ENCODE assay signal across 8 cellular contexts in the genomic region with DNA sequence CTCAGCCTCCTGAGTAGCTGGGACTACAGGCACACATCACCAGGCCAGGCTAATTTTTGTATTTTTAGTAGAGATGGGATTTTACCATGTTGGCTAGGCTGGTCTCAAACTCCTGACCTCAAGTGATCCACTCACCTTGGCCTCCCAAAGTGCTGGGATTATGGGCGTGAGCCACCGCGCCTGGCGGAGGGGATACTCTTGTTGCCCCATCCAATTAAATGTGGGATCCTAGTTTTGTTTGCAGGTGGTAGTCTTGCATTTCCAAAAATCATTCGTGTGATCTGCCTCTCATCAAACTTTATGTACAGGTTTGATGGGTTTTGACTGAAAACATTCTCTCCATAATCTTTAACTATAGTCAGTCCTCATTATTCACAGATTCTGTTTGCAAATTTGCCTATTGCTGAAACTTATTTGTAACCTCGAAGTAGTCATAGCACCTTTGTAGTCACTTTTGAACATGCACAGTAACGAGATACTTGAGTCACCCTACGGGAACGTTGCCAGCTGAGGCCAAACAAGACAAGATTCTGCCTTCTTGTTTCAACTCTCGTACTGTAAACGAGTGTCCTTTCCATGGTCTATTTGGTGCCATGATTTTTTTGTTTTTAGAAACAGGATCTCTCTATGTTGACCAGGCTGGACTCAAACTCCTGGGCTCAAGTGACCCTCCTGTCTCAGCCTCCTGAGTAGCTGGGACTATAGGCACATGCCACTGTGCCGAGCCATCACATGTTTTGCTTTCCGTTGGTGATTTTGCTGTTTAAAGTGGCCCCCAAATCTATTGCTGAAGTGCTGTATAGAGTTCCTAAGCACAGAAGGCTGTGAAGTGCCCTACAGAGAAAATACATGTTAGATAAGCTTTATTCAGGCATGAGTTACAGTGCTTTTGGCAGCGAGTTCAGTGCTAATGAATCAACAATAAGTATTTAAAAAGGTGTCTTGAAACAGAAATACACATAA. TPM values are rescaled to one million over a fixed set of nuclear protein-coding genes. Genes with fewer than 3 reads are reported as not detected.
DNase-seq lines count a peak whose midpoint lies in the region; ATAC-seq and TF ChIP-seq lines count a peak whose summit lies in the region.

No MANE protein-coding gene starts in this region.

- H3K9me3 Mint-ChIP-seq in stimulated activated effector memory CD8-positive, alpha-beta T cell treated with anti-CD3 and anti-CD28 coated beads, Interleukin-12 subunit alpha, Interleukin-12 subunit beta, amount 100 ng/mL, for 72 hours = no peaks in the 10 kb centered on the region

- peak; percentile 75 for ATAC-seq in PC-3
- peak; percentile 60 for ATAC-seq in stimulated activated effector memory CD8-positive, alpha-beta T cell treated with anti-CD3 and anti-CD28 coated beads, Interleukin-12 subunit alpha, Interleukin-12 subunit beta, amount 100 ng/mL, for 72 hours

- peak; percentile 44 to 63 for DNase-seq in activated CD4-positive, alpha-beta T cell treated with anti-CD3 and anti-CD28 coated beads for 24 hours (ENCODE audit: low read depth in 2 of 2)
- DNase-seq in activated CD4-positive, alpha-beta T cell treated with anti-CD3 and anti-CD28 coated beads for 4 hours = no peak
- DNase-seq in PC-3 = peak; percentile 89
- peak; percentile 99 for DNase-seq in epithelial cell of esophagus (ENCODE audit: low read depth)
- DNase-seq in stimulated activated effector memory CD8-positive, alpha-beta T cell treated with anti-CD3 and anti-CD28 coated beads, Interleukin-12 subunit alpha, Interleukin-12 subunit beta, amount 100 ng/mL, for 72 hours (ENCODE audit: low spot score in 2 of 2) = peak in 1 of 2 donors; percentile 80
- no peak for DNase-seq in effector CD4-positive, alpha-beta T cell
- no peak for DNase-seq in effector CD8-positive, alpha-beta T cell (lab: John Stamatoyannopoulos, UW)
- no peak for DNase-seq in NCI-H128 (lab: John Stamatoyannopoulos, UW; ENCODE audit: unreplicated experiment)

- H3K4me3 Mint-ChIP-seq in stimulated activated effector memory CD8-positive, alpha-beta T cell treated with anti-CD3 and anti-CD28 coated beads, Interleukin-12 subunit alpha, Interleukin-12 subunit beta, amount 100 ng/mL, for 72 hours = peak overlapping the region; percentile 40

- POLR2A ChIA-PET in PC-3 (lab: Charles Lee; ENCODE audit: unreplicated experiment) = no interaction called here

- H3K4me1 ChIP-seq in PC-3 (ENCODE audit: insufficient read depth, low read length) = peaks cover 49% of the 10 kb centered on the region

- BruUV-seq in PC-3 (replicated peaks; lab: Mats Ljungman, UMichigan) = no TSS peak

- H3K4me1 Mint-ChIP-seq in stimulated activated effector memory CD8-positive, alpha-beta T cell treated with anti-CD3 and anti-CD28 coated beads, Interleukin-12 subunit alpha, Interleukin-12 subunit beta, amount 100 ng/mL, for 72 hours = peaks cover 56% of the 10 kb centered on the region

- no peaks in the 10 kb centered on the region for H3F3A ChIP-seq in PC-3 (ENCODE audit: low read length, unreplicated experiment)

- H3K9me2 ChIP-seq in PC-3 (replicated peaks; ENCODE audit: low read length) = no peaks in the 10 kb centered on the region

- no peaks in the 10 kb centered on the region for H3K36me3 Mint-ChIP-seq in stimulated activated effector memory CD8-positive, alpha-beta T cell treated with anti-CD3 and anti-CD28 coated beads, Interleukin-12 subunit alpha, Interleukin-12 subunit beta, amount 100 ng/mL, for 72 hours

- no peaks in the 10 kb centered on the region for H3K36me3 ChIP-seq in PC-3 (ENCODE audit: low read depth, low read length)

- H3K27ac Mint-ChIP-seq in stimulated activated effector memory CD8-positive, alpha-beta T cell treated with anti-CD3 and anti-CD28 coated beads, Interleukin-12 subunit alpha, Interleukin-12 subunit beta, amount 100 ng/mL, for 72 hours = peak overlapping the region; percentile 20

- H3K27me3 ChIP-seq in PC-3 (ENCODE audit: low read length) = no peaks in the 10 kb centered on the region

- no peak overlapping the region for H3K9ac ChIP-seq in PC-3 (ENCODE audit: low read length)

- H2AFZ ChIP-seq in PC-3 (ENCODE audit: low read length) = peak overlapping the region; percentile 28

- no peak for TF ChIP-seq CTCF in PC-3 (conservative IDR thresholded peaks at IDR 0.05; ENCODE audit: low read depth, low read length)
- TF ChIP-seq CTCF in epithelial cell of esophagus (IDR thresholded peaks at IDR 0.05; ENCODE audit: insufficient read depth, low read depth, low read length, missing control alignments) = no peak

- H3K79me2 ChIP-seq in PC-3 (ENCODE audit: low read length) = no peaks in the 10 kb centered on the region

- CTCF ChIA-PET in PC-3 (lab: Charles Lee) = no interaction called here

- H3K4me3 ChIP-seq in PC-3 (ENCODE audit: low read length) (no peak overlapping the region), epithelial cell of esophagus (ENCODE audit: low read length) (no peak overlapping the region)

- H4K20me1 ChIP-seq in PC-3 (ENCODE audit: low read length) = no peaks in the 10 kb centered on the region

- no peaks in the 10 kb centered on the region for H3K9me3 ChIP-seq in PC-3 (ENCODE audit: low read length)

- peak overlapping the region; percentile 52 for H3K4me2 ChIP-seq in PC-3 (ENCODE audit: low read length)

- intact Hi-C loops in PC-3 (cut with micrococcal nuclease) = no loop called here

- H3K27ac ChIP-seq in PC-3 (ENCODE audit: low read length) = peak overlapping the region; percentile 27

RNA-seq across cellular contexts. Expression of a gene that starts 8.1 kb away (rescaled TPM):
- 21.9 and 22.5 TPM in 2 replicates for total RNA-seq in PC-3 (2014; rRNA removed)

RNA-seq across cellular contexts. Expression of a gene that starts 39.3 kb away (rescaled TPM):
- 24.1 and 32.4 TPM in 2 replicates for total RNA-seq in PC-3 (2014; rRNA removed)

Comparison
In these comparisons a context has a peak if more than half of its experiments do, and no peak if none do; other contexts are left out.
1. DNase-seq: peak in activated CD4-positive, alpha-beta T cell treated with anti-CD3 and anti-CD28 coated beads for 24 hours (2 of 2), PC-3 (single experiment) and epithelial cell of esophagus (single experiment); none in activated CD4-positive, alpha-beta T cell treated with anti-CD3 and anti-CD28 coated beads for 4 hours (0 of 2), effector CD4-positive, alpha-beta T cell (single experiment), effector CD8-positive, alpha-beta T cell (single experiment) and NCI-H128 (single experiment).